ENCODE assay signal across 23 cellular contexts in genomic region chr19:39181500-39182173, GRCh38. TPM values are rescaled to one million over a fixed set of nuclear protein-coding genes. Genes with fewer than 3 reads are reported as not detected.
"Had no signal": no experiment of that assay in that cellular context is flagged by ENCODE, and none has a peak within 500 bp of the region (broad histone marks: within the 10 kb centered on the region; RNA-seq: fewer than 3 reads in every experiment).

No MANE protein-coding gene starts in this region.

- H3K27ac ChIP-seq: body of pancreas, dorsolateral prefrontal cortex, left ventricle myocardium inferior, neutrophil, parathyroid adenoma, sigmoid colon, stomach had no signal

- H3K9ac ChIP-seq: parathyroid adenoma had no signal

- H3K4me3 ChIP-seq: body of pancreas, dorsolateral prefrontal cortex, left ventricle myocardium inferior, sigmoid colon, stomach had no signal

- H3K4me1 ChIP-seq: body of pancreas, left ventricle myocardium inferior, parathyroid adenoma, sigmoid colon, stomach had no signal

- H3K9me3 ChIP-seq: body of pancreas, left ventricle myocardium inferior, neutrophil, sigmoid colon had no signal

- DNase-seq: activated B cell treated with CpG ODN at 0.5 μM for 24 hours; activated CD4-positive, alpha-beta T cell treated with anti-CD3 and anti-CD28 coated beads for 4 hours; activated CD8-positive, alpha-beta T cell treated with anti-CD3 and anti-CD28 coated beads, Interleukin-2, amount 10 ng/mL, durations not matched to agents 7 days and 5 days; activated naive CD4-positive, alpha-beta T cell treated with anti-CD3 and anti-CD28 coated beads for 36 hours; activated T-cell treated with anti-CD3 and anti-CD28 coated beads, Interleukin-2, amount 50 U/mL, for 24 hours; body of pancreas; caudate nucleus; dorsolateral prefrontal cortex; endodermal cell; foreskin melanocyte; glutamatergic neuron; left ventricle myocardium inferior; naive thymus-derived CD4-positive, alpha-beta T cell; sigmoid colon; stimulated activated CD4-positive, alpha-beta T cell treated with anti-CD3 and anti-CD28 coated beads, Interleukin-4, amount 100 ng/mL, for 24 hours; stomach; T-helper 9 cell had no signal

- H3K79me2 ChIP-seq: parathyroid adenoma had no signal

- H3K4me3 Mint-ChIP-seq: activated B cell treated with CpG ODN at 0.5 μM for 24 hours; activated CD8-positive, alpha-beta T cell treated with anti-CD3 and anti-CD28 coated beads, Interleukin-2, amount 10 ng/mL, durations not matched to agents 7 days and 5 days; activated naive CD4-positive, alpha-beta T cell treated with anti-CD3 and anti-CD28 coated beads for 36 hours; activated T-cell treated with anti-CD3 and anti-CD28 coated beads, Interleukin-2, amount 50 U/mL, for 24 hours; endodermal cell; naive thymus-derived CD4-positive, alpha-beta T cell; stimulated activated effector memory CD8-positive, alpha-beta T cell treated with anti-CD3 and anti-CD28 coated beads, Interleukin-12 subunit alpha, Interleukin-12 subunit beta, amount 100 ng/mL, for 72 hours had no signal

- H3K4me1 Mint-ChIP-seq: activated B cell treated with CpG ODN at 0.5 μM for 24 hours; endodermal cell; stimulated activated effector memory CD8-positive, alpha-beta T cell treated with anti-CD3 and anti-CD28 coated beads, Interleukin-12 subunit alpha, Interleukin-12 subunit beta, amount 100 ng/mL, for 72 hours had no signal

- H3K27ac Mint-ChIP-seq: activated B cell treated with CpG ODN at 0.5 μM for 24 hours; activated CD8-positive, alpha-beta T cell treated with anti-CD3 and anti-CD28 coated beads, Interleukin-2, amount 10 ng/mL, durations not matched to agents 7 days and 5 days; activated naive CD4-positive, alpha-beta T cell treated with anti-CD3 and anti-CD28 coated beads for 36 hours; activated T-helper 2 cell treated with anti-CD3 and anti-CD28 coated beads, Interferon-gamma antibody, Interleukin-2, Interleukin-4, amounts not matched to agents 10 μg/mL and 5 μg/mL and 100 μg/mL, durations not matched to agents 14 hours and 24 hours and 36 hours; endodermal cell; naive thymus-derived CD4-positive, alpha-beta T cell; stimulated activated effector memory CD8-positive, alpha-beta T cell treated with anti-CD3 and anti-CD28 coated beads, Interleukin-12 subunit alpha, Interleukin-12 subunit beta, amount 100 ng/mL, for 72 hours had no signal

- H3K27me3 ChIP-seq: body of pancreas, dorsolateral prefrontal cortex, neutrophil, sigmoid colon, stomach had no signal

- H3K9me3 Mint-ChIP-seq: activated B cell treated with CpG ODN at 0.5 μM for 24 hours; activated naive CD4-positive, alpha-beta T cell treated with anti-CD3 and anti-CD28 coated beads for 36 hours; activated T-cell treated with anti-CD3 and anti-CD28 coated beads, Interleukin-2, amount 50 U/mL, for 24 hours; activated T-helper 2 cell treated with anti-CD3 and anti-CD28 coated beads, Interferon-gamma antibody, Interleukin-2, Interleukin-4, amounts not matched to agents 10 μg/mL and 5 μg/mL and 100 μg/mL, durations not matched to agents 14 hours and 24 hours and 36 hours; naive thymus-derived CD4-positive, alpha-beta T cell; stimulated activated effector memory CD8-positive, alpha-beta T cell treated with anti-CD3 and anti-CD28 coated beads, Interleukin-12 subunit alpha, Interleukin-12 subunit beta, amount 100 ng/mL, for 72 hours had no signal

- H3K27me3 Mint-ChIP-seq: activated B cell treated with CpG ODN at 0.5 μM for 24 hours; activated T-cell treated with anti-CD3 and anti-CD28 coated beads, Interleukin-2, amount 50 U/mL, for 24 hours; naive thymus-derived CD4-positive, alpha-beta T cell had no signal

- ATAC-seq: activated CD8-positive, alpha-beta T cell treated with anti-CD3 and anti-CD28 coated beads, Interleukin-2, amount 10 ng/mL, durations not matched to agents 7 days and 5 days; body of pancreas; naive thymus-derived CD4-positive, alpha-beta T cell; stimulated activated effector memory CD8-positive, alpha-beta T cell treated with anti-CD3 and anti-CD28 coated beads, Interleukin-12 subunit alpha, Interleukin-12 subunit beta, amount 100 ng/mL, for 72 hours had no signal

- H2AFZ ChIP-seq: parathyroid adenoma had no signal

RNA-seq across cellular contexts. Expression of gene NCCRP1, which starts 15.1 kb away (rescaled TPM):
- total RNA-seq: activated B cell treated with CpG ODN at 0.5 μM for 24 hours; activated CD8-positive, alpha-beta T cell treated with anti-CD3 and anti-CD28 coated beads, Interleukin-2, amount 10 ng/mL, durations not matched to agents 7 days and 5 days; activated naive CD4-positive, alpha-beta T cell treated with anti-CD3 and anti-CD28 coated beads for 36 hours; activated T-helper 2 cell treated with anti-CD3 and anti-CD28 coated beads, Interferon-gamma antibody, Interleukin-2, Interleukin-4, amounts not matched to agents 10 μg/mL and 5 μg/mL and 100 μg/mL, durations not matched to agents 14 hours and 24 hours and 36 hours; left ventricle myocardium inferior; naive thymus-derived CD4-positive, alpha-beta T cell; stomach; temporal lobe had no signal

RNA-seq across cellular contexts. Expression of gene SYCN, which starts 22.4 kb away (rescaled TPM):
- total RNA-seq: activated B cell treated with CpG ODN at 0.5 μM for 24 hours; activated CD8-positive, alpha-beta T cell treated with anti-CD3 and anti-CD28 coated beads, Interleukin-2, amount 10 ng/mL, durations not matched to agents 7 days and 5 days; activated naive CD4-positive, alpha-beta T cell treated with anti-CD3 and anti-CD28 coated beads for 36 hours; activated T-helper 2 cell treated with anti-CD3 and anti-CD28 coated beads, Interferon-gamma antibody, Interleukin-2, Interleukin-4, amounts not matched to agents 10 μg/mL and 5 μg/mL and 100 μg/mL, durations not matched to agents 14 hours and 24 hours and 36 hours; endodermal cell; epithelial cell of proximal tubule; left ventricle myocardium inferior; naive thymus-derived CD4-positive, alpha-beta T cell; sigmoid colon; stomach; temporal lobe had no signal
